ENCODE assay signal across 8 cellular contexts in genomic region chr11:46916669-46917108, GRCh38. TPM values are rescaled to one million over a fixed set of nuclear protein-coding genes. Genes with fewer than 3 reads are reported as not detected.
DNase-seq lines count a peak whose midpoint lies in the region; ATAC-seq, FAIRE-seq and TF ChIP-seq lines count a peak whose summit lies in the region.

No MANE protein-coding gene starts in this region.

- no peaks in the 10 kb centered on the region for H4K20me1 ChIP-seq in HepG2 (ENCODE audit: insufficient read depth, low read length)

- DNase-seq in AG08395 (ENCODE audit: low spot score) (peak; percentile 84), SJCRH30 (peak; percentile 83 to 89), dermis blood vessel endothelial cell (peak; percentile 66), HepG2 (ENCODE audit: low spot score) (peak; percentile 55), suprapubic skin (ENCODE audit: low spot score in 2 of 2) (no peak), NCI-H2081 (lab: John Stamatoyannopoulos, UW) (no peak)

- TSS peak; percentile 53 for BruUV-seq in HepG2 (replicated peaks; lab: Mats Ljungman, UMichigan)

- H3K4me1 ChIP-seq in SJCRH30, result peaks cover 26% of the 10 kb centered on the region
- peaks cover 35% of the 10 kb centered on the region for H3K4me1 ChIP-seq in HepG2 (ENCODE audit: insufficient read depth, low read length)
- peaks cover 83% of the 10 kb centered on the region for H3K4me1 ChIP-seq in suprapubic skin

- H3K27ac ChIP-seq in SJCRH30, result no peak overlapping the region; the same call in 1 of the 2 replicates
- peak overlapping the region; percentile 71 for H3K27ac ChIP-seq in HepG2 (ENCODE audit: extremely low read length, insufficient read depth, low read length)
- H3K27ac ChIP-seq in suprapubic skin, result peak overlapping the region; percentile 82

- H2AFZ ChIP-seq in HepG2 (ENCODE audit: low read length), result peak overlapping the region; percentile 59

- TF ChIP-seq POLR2A in HepG2 (IDR thresholded peaks at IDR 0.05; ENCODE audit: insufficient read depth in 1 of 2, low read depth in 2 of 2, low read length in 2 of 2) (no peak), suprapubic skin (IDR thresholded peaks at IDR 0.05) (no peak)

- no peak for TF ChIP-seq RAD21 in HepG2 (CRISPR knock-in tag; IDR thresholded peaks at IDR 0.05)

- no peaks in the 10 kb centered on the region for H3K9me3 ChIP-seq in SJCRH30 (replicated peaks)
- no peaks in the 10 kb centered on the region for H3K9me3 ChIP-seq in HepG2 (ENCODE audit: low read length)
- H3K9me3 ChIP-seq in suprapubic skin, result no peaks in the 10 kb centered on the region

- POLR2A ChIA-PET in HepG2 (lab: Yijun Ruan, JAX), result interaction anchor here (0.6 to 1.6 kb wide), 13 partner anchors 12 to 422 kb away, joined by 3 to 8 read pairs (median 3); partner anchors contain the start of genes CKAP5 and CSTPP1

- WGBS in HepG2 (ENCODE audit: low lambda C conversion rate), result 2% methylated on average over 16 of the region's 16 CpGs
- under 1% methylated on average over 14 of the region's 16 CpGs for WGBS in suprapubic skin

- TF ChIP-seq EP300 in HepG2 (IDR thresholded peaks at IDR 0.05; ENCODE audit: low read depth in 2 of 2, low read length in 2 of 2) (no peak), HepG2 (CRISPR knock-in tag; IDR thresholded peaks at IDR 0.05; ENCODE audit: borderline replicate concordance) (no peak), suprapubic skin (IDR thresholded peaks at IDR 0.05) (no peak)

- TF ChIP-seq CTCF in GM12875 (IDR thresholded peaks at IDR 0.05; ENCODE audit: borderline replicate concordance, insufficient read depth, low read depth, low read length) (no peak), HepG2 (CRISPR knock-in tag; IDR thresholded peaks at IDR 0.05) (0 out of 2 replicates have a peak, but pooled peaks have one; percentile 19), suprapubic skin (IDR thresholded peaks at IDR 0.05) (no peak)

- H3K4me2 ChIP-seq in HepG2 (ENCODE audit: low read depth, low read length), result peak overlapping the region; percentile 90

- H3K36me3 ChIP-seq in SJCRH30 (no peaks in the 10 kb centered on the region), HepG2 (replicated peaks in 1 of 2; ENCODE audit: control insufficient read depth in 1 of 2, insufficient read depth in 2 of 2, low read length in 2 of 2) (no peaks in the 10 kb centered on the region), suprapubic skin (no peaks in the 10 kb centered on the region)

- H3K9ac ChIP-seq in HepG2 (ENCODE audit: insufficient read depth, low read depth, low read length), result peak overlapping the region; percentile 74

- intact Hi-C loops in HepG2 (cut with micrococcal nuclease; ENCODE audit: unreplicated experiment), result loop anchor here (1.0 to 2.0 kb wide), 2 partner anchors 28 to 237 kb away; no protein-coding TSS in a partner anchor

- peaks cover 22% of the 10 kb centered on the region for H3K79me2 ChIP-seq in HepG2 (ENCODE audit: insufficient read depth, low read length)

- no peaks in the 10 kb centered on the region for H3K27me3 ChIP-seq in SJCRH30
- peaks cover 2 to 5% of the 10 kb centered on the region in 2 experiments; a peak in 1 of 5 replicates for H3K27me3 ChIP-seq in HepG2 (ENCODE audit: control insufficient read depth in 1 of 2, insufficient read depth in 2 of 2, low read length in 2 of 2)
- no peaks in the 10 kb centered on the region for H3K27me3 ChIP-seq in suprapubic skin

- in situ Hi-C loops in HepG2 (cut with HindIII; ENCODE audit: extremely low pct_ligation_motif_present, low pct_unique_long_range_greater_than_20kb), result loop anchor here (5.0 kb wide), 1 partner anchor 236 kb away; no protein-coding TSS in a partner anchor

- H3K4me3 ChIP-seq in GM12875 (ENCODE audit: low read depth, low read length), result peak overlapping the region; percentile 23
- H3K4me3 ChIP-seq in SJCRH30, result peak overlapping the region; percentile 81
- H3K4me3 ChIP-seq in HepG2 (replicated peaks in 1 of 3; ENCODE audit: insufficient read depth in 1 of 3, low read depth in 2 of 3, low read length in 3 of 3), result peak overlapping the region; percentile 68 to 91 (median 75)
- H3K4me3 ChIP-seq in suprapubic skin, result peak overlapping the region; percentile 63

- no peak for FAIRE-seq in HepG2 (lab: Jason Lieb, UNC)

- ATAC-seq in HepG2, result peak; percentile 76
- ATAC-seq in GM21786 (IDR thresholded peaks at IDR 0.05; ENCODE audit: unreplicated experiment), result no peak

- CTCF ChIA-PET in HepG2 (lab: Yijun Ruan, JAX; ENCODE audit: low intra/inter-chr PET ratio, low total read pairs), result no interaction called here

TF ChIP-seq in HepG2, 621 proteins besides CTCF, POLR2A, EP300 and RAD21 (continues in another document):
- TF ChIP-seq ELK4 (CRISPR knock-in tag; IDR thresholded peaks at IDR 0.05; ENCODE audit: borderline replicate concordance), result no peak
- TF ChIP-seq SIN3A (IDR thresholded peaks at IDR 0.05; ENCODE audit: borderline replicate concordance, low read depth, low read length), result peak; percentile 30; the same call in 1 of the 2 replicates
- TF ChIP-seq AKAP8 (CRISPR knock-in tag; IDR thresholded peaks at IDR 0.05), result no peak
- TF ChIP-seq ZNF225 (CRISPR knock-in tag; IDR thresholded peaks at IDR 0.05), result no peak
- 0 out of 2 replicates have a peak, but pooled peaks have one; percentile 15 for TF ChIP-seq ZNF792 (CRISPR knock-in tag; IDR thresholded peaks at IDR 0.05)

RNA-seq across cellular contexts. Expression of gene LRP4, which starts 1.7 kb away (rescaled TPM):
- 6.6 and 6.8 TPM in 2 replicates for total RNA-seq in SJCRH30 (2014; rRNA removed; shearing (Covaris generic))
- total RNA-seq in dermis blood vessel endothelial cell (1.4 and 2.2 TPM in 2 replicates), HepG2 (2016; rRNA removed; fragmentation: Illumina TruSeq; extraction: Trizol) (6.8 and 13.3 TPM in 2 replicates), suprapubic skin (100 to 1,000 TPM in 2 of 4 donors, 10 to 100 TPM in 2; 52.2 to 308 (median 90.4) TPM)
- total RNA-seq in HepG2 (2016; cell fraction: cytosol; rRNA removed; fragmentation: Illumina TruSeq; extraction: Trizol; ENCODE audit: low read depth), result 1.8 TPM in 2 replicates
- 4.9 and 11.8 TPM in 2 replicates for total RNA-seq in HepG2 (2016; cell fraction: insoluble cytoplasmic fraction; rRNA removed; fragmentation: Illumina TruSeq; extraction: Trizol)
- total RNA-seq in HepG2 (2016; cell fraction: membrane; rRNA removed; fragmentation: Illumina TruSeq; extraction: Trizol), result 4.6 and 6.2 TPM in 2 replicates
- 21.3 and 24.5 TPM in 2 replicates for total RNA-seq in HepG2 (2016; cell fraction: nucleus; rRNA removed; fragmentation: Illumina TruSeq; extraction: Trizol)
- 4.7 and 4.8 TPM in 2 replicates for polyA plus RNA-seq in HepG2 (2011; rRNA removed)
- 3.8 and 4.1 TPM in 2 replicates for polyA plus RNA-seq in HepG2 (2011; cell fraction: cytosol; rRNA removed)
- 23.6 and 25.6 TPM in 2 replicates for polyA plus RNA-seq in HepG2 (2011; cell fraction: nucleus; rRNA removed)
- polyA plus RNA-seq in HepG2 (2012), result 8.8 and 9.0 TPM in 2 replicates
- 1.1 and 1.4 TPM in 2 replicates for polyA plus RNA-seq in HepG2 (2016; cell fraction: cytosol; fragmentation: Illumina TruSeq; extraction: Trizol; ENCODE audit: low read depth)
- 5.5 and 6.7 TPM in 2 replicates for polyA plus RNA-seq in HepG2 (2016; cell fraction: insoluble cytoplasmic fraction; fragmentation: Illumina TruSeq; extraction: Trizol; ENCODE audit: low read depth)
- 2.8 and 3.3 TPM in 2 replicates for polyA plus RNA-seq in HepG2 (2016; cell fraction: membrane; fragmentation: Illumina TruSeq; extraction: Trizol; ENCODE audit: low read depth)
- polyA plus RNA-seq in HepG2 (2016; cell fraction: nucleus; fragmentation: Illumina TruSeq; extraction: Trizol; ENCODE audit: insufficient read depth, low read depth), result 45.4 and 47.6 TPM in 2 replicates
- polyA minus RNA-seq in HepG2 (2011; rRNA and poly(A)+ RNA removed; ENCODE audit: low replicate concordance), result 12.7 and 19.5 TPM in 2 replicates
- 4.9 and 7.0 TPM in 2 replicates for polyA minus RNA-seq in HepG2 (2011; cell fraction: cytosol; rRNA and poly(A)+ RNA removed)
- 14.5 and 15.7 TPM in 2 replicates for polyA minus RNA-seq in HepG2 (2011; cell fraction: nucleus; rRNA and poly(A)+ RNA removed)

RNA-seq across cellular contexts. Expression of gene CSTPP1, which starts 19.9 kb away (rescaled TPM):
- total RNA-seq in SJCRH30 (2014; rRNA removed; shearing (Covaris generic)), result 22.3 and 24.5 TPM in 2 replicates
- total RNA-seq in dermis blood vessel endothelial cell, result 8.5 and 11.7 TPM in 2 replicates
- total RNA-seq in HepG2 (2016; rRNA removed; fragmentation: Illumina TruSeq; extraction: Trizol), result 14.6 and 15.7 TPM in 2 replicates
- total RNA-seq in HepG2 (2016; cell fraction: cytosol; rRNA removed; fragmentation: Illumina TruSeq; extraction: Trizol; ENCODE audit: low read depth), result 5.2 and 5.5 TPM in 2 replicates
- total RNA-seq in HepG2 (2016; cell fraction: insoluble cytoplasmic fraction; rRNA removed; fragmentation: Illumina TruSeq; extraction: Trizol), result 11.2 and 14.1 TPM in 2 replicates
- total RNA-seq in HepG2 (2016; cell fraction: membrane; rRNA removed; fragmentation: Illumina TruSeq; extraction: Trizol), result 7.4 and 7.8 TPM in 2 replicates
- total RNA-seq in HepG2 (2016; cell fraction: nucleus; rRNA removed; fragmentation: Illumina TruSeq; extraction: Trizol), result 12.5 and 15.2 TPM in 2 replicates
- 10.7 and 12.3 TPM in 2 replicates for polyA plus RNA-seq in HepG2 (2011; rRNA removed)
- 12.3 and 15.1 TPM in 2 replicates for polyA plus RNA-seq in HepG2 (2011; cell fraction: cytosol; rRNA removed)
- 16.0 and 16.2 TPM in 2 replicates for polyA plus RNA-seq in HepG2 (2011; cell fraction: nucleus; rRNA removed)
- 11.8 TPM in 2 replicates for polyA plus RNA-seq in HepG2 (2012)
- polyA plus RNA-seq in HepG2 (2016; cell fraction: cytosol; fragmentation: Illumina TruSeq; extraction: Trizol; ENCODE audit: low read depth), result 4.2 and 4.8 TPM in 2 replicates
- 16.6 and 20.5 TPM in 2 replicates for polyA plus RNA-seq in HepG2 (2016; cell fraction: insoluble cytoplasmic fraction; fragmentation: Illumina TruSeq; extraction: Trizol; ENCODE audit: low read depth)
- 8.4 and 9.4 TPM in 2 replicates for polyA plus RNA-seq in HepG2 (2016; cell fraction: membrane; fragmentation: Illumina TruSeq; extraction: Trizol; ENCODE audit: low read depth)
- 17.6 and 23.2 TPM in 2 replicates for polyA plus RNA-seq in HepG2 (2016; cell fraction: nucleus; fragmentation: Illumina TruSeq; extraction: Trizol; ENCODE audit: insufficient read depth, low read depth)
- polyA minus RNA-seq in HepG2 (2011; rRNA and poly(A)+ RNA removed; ENCODE audit: low replicate concordance), result 22.3 and 100 TPM in 2 replicates
- 12.5 and 14.1 TPM in 2 replicates for polyA minus RNA-seq in HepG2 (2011; cell fraction: cytosol; rRNA and poly(A)+ RNA removed)
- 19.8 and 29.2 TPM in 2 replicates for polyA minus RNA-seq in HepG2 (2011; cell fraction: nucleus; rRNA and poly(A)+ RNA removed)
- 100 to 1,000 TPM in 1 of 4 donors, 10 to 100 TPM in 3; 34.9 to 117 (median 48.1) TPM for total RNA-seq in suprapubic skin

Comparison
In these comparisons a context has a peak if more than half of its experiments do, and no peak if none do; other contexts are left out.
1. DNase-seq: peak in AG08395 (single experiment), SJCRH30 (2 of 2), dermis blood vessel endothelial cell (single experiment) and HepG2 (single experiment); none in suprapubic skin (0 of 2) and NCI-H2081 (0 of 2).
2. H3K4me3 ChIP-seq: peak in every context shown above with its lines; median percentile 81 in SJCRH30; 75 in HepG2; 63 in suprapubic skin; 23 in GM12875.